In the genomic region with DNA sequence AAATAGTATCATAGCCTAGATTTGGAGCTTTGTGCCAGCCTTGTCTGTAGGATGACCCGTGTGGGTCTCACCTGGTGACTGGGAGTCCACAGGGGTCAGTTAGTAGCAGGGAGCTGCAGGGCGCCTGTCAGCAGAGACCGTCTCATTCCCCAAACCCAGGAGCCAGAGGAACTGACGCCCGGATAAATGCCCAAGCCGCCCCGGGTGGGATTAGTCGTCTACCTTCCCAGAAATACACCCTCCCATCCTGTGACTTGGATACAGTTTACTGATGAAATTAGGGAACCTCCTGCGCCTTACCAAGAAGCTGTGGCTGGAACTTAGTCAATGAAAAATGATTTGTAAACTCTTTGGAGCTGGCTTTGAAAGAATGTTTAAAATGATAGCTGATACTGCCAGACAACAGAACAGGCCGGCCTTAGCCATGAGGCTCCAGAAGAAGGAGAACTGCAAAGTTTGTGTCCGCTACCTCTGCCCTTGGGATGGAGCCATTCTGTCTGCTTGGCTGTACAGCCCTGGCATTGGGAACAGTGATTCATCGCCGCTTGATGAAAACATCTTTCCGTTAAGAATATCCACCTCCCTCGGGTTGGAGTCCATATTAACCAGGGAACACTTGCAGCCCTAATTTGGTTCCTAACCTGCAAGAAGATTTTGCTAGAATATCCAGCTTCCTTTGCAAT, we compare ENCODE assay signal across 10 cellular contexts. TPM values are rescaled to one million over a fixed set of nuclear protein-coding genes. Genes with fewer than 3 reads are reported as not detected.
A peak's percentile ranks its signal among the peaks of the same experiment; 100 is the strongest.
DNase-seq lines count a peak whose midpoint lies in the region; ATAC-seq and TF ChIP-seq lines count a peak whose summit lies in the region.
"Had no signal": no experiment of that assay in that cellular context is flagged by ENCODE, and none has a peak within 500 bp of the region (broad histone marks: within the 10 kb centered on the region; RNA-seq: fewer than 3 reads in every experiment).

No MANE protein-coding gene starts in this region.

- CTCF ChIA-PET in CD8-positive, alpha-beta T cell (lab: Charles Lee): interaction anchor here (1.2 kb wide), 1 partner anchor 20 kb away, joined by 3 read pairs; no protein-coding TSS in a partner anchor

- H3K79me1 ChIP-seq in mesendoderm (ENCODE audit: low read length): peaks cover 5% of the 10 kb centered on the region

- H3K4me1 Mint-ChIP-seq in CD8-positive, alpha-beta T cell (ENCODE audit: low read depth): peaks cover 66% of the 10 kb centered on the region

- no peak overlapping the region for H2BK15ac ChIP-seq in mesendoderm (replicated peaks; ENCODE audit: low read depth)

- no peaks in the 10 kb centered on the region for H3K27me3 ChIP-seq in CD8-positive, alpha-beta T cell (ENCODE audit: insufficient read depth, low read length)
- H3K27me3 ChIP-seq in right atrium auricular region: no peaks in the 10 kb centered on the region
- no peaks in the 10 kb centered on the region for H3K27me3 ChIP-seq in mesendoderm (ENCODE audit: insufficient read depth, low read length, poor library complexity)

- no peak overlapping the region for H4K8ac ChIP-seq in mesendoderm (ENCODE audit: low read depth, low read length)

- no peaks in the 10 kb centered on the region for H3K9me3 Mint-ChIP-seq in CD8-positive, alpha-beta T cell
- H3K9me3 Mint-ChIP-seq: memory B cell had no signal

- no peak overlapping the region for H3K27ac ChIP-seq in CD8-positive, alpha-beta T cell (ENCODE audit: low read depth, low read length)
- H3K27ac ChIP-seq in angular gyrus (ENCODE audit: low read depth, low read length) (peak overlapping the region; percentile 1), right atrium auricular region (peak overlapping the region; percentile 75 to 84), mesendoderm (ENCODE audit: low read depth, low read length) (no peak overlapping the region)

- no peaks in the 10 kb centered on the region for H3K27me3 Mint-ChIP-seq in CD8-positive, alpha-beta T cell (ENCODE audit: low read depth)
- H3K27me3 Mint-ChIP-seq: memory B cell had no signal

- ATAC-seq in CD8-positive, alpha-beta T cell: no peak

- H3K18ac ChIP-seq in mesendoderm (ENCODE audit: low read length): no peak overlapping the region

- POLR2A ChIA-PET in CD8-positive, alpha-beta T cell (lab: Charles Lee): interaction anchor here (0.8 to 1.4 kb wide), 2 partner anchors 12 to 29 kb away, joined by 3 to 5 read pairs; no protein-coding TSS in a partner anchor

- TF ChIP-seq CTCF in CD8-positive, alpha-beta T cell (IDR thresholded peaks at IDR 0.05): no peak
- TF ChIP-seq CTCF in right atrium auricular region (IDR thresholded peaks at IDR 0.05) (no peak), GM10266 (IDR thresholded peaks at IDR 0.05; ENCODE audit: control insufficient read depth, insufficient read depth, low read depth, missing control alignments) (no peak)

- no peak overlapping the region for H2BK5ac ChIP-seq in mesendoderm (ENCODE audit: low read length)

- no peak overlapping the region for H3K23ac ChIP-seq in mesendoderm (ENCODE audit: low read length)

- H3K4me3 ChIP-seq in CD8-positive, alpha-beta T cell (ENCODE audit: low read depth, low read length): no peak overlapping the region
- H3K4me3 ChIP-seq in right atrium auricular region (no peak overlapping the region), skeletal muscle cell (ENCODE audit: low read depth, low read length) (no peak overlapping the region), mesendoderm (ENCODE audit: low read length) (no peak overlapping the region)

- H3K4me3 Mint-ChIP-seq in CD8-positive, alpha-beta T cell: no peak overlapping the region
- H3K4me3 Mint-ChIP-seq: memory B cell had no signal

- no peak overlapping the region for H2AK5ac ChIP-seq in mesendoderm (ENCODE audit: low read length)

- no peak overlapping the region for H3K4ac ChIP-seq in mesendoderm (ENCODE audit: low read depth, low read length)

- no peak overlapping the region for H3K4me2 ChIP-seq in mesendoderm (ENCODE audit: low read length)

- intact Hi-C loops in CD8-positive, alpha-beta T cell (cut with DNase I, micrococcal nuclease): no loop called here

- no peaks in the 10 kb centered on the region for H3K9me3 ChIP-seq in CD8-positive, alpha-beta T cell (ENCODE audit: low read length)
- H3K9me3 ChIP-seq in right atrium auricular region: no peaks in the 10 kb centered on the region

- peaks cover 7% of the 10 kb centered on the region for H3K79me2 ChIP-seq in mesendoderm (ENCODE audit: control insufficient read depth, insufficient read depth, low read length)

- no peak overlapping the region for H3K9ac ChIP-seq in mesendoderm (ENCODE audit: low read length)

- H4K5ac ChIP-seq in mesendoderm (ENCODE audit: low read length): no peak overlapping the region

- peak overlapping the region; percentile 69 for H3K27ac Mint-ChIP-seq in CD8-positive, alpha-beta T cell
- H3K27ac Mint-ChIP-seq: memory B cell had no signal

- DNase-seq in CD8-positive, alpha-beta T cell: no peak
- DNase-seq in right atrium auricular region (ENCODE audit: low spot score): peak; percentile 87
- DNase-seq in skeletal muscle cell (ENCODE audit: low read depth): peak; percentile 32
- DNase-seq in OCI-M2 (lab: John Stamatoyannopoulos, UW; ENCODE audit: unreplicated experiment): no peak
- DNase-seq in GM10266 (ENCODE audit: extremely low spot score): no peak
- DNase-seq in MV-4-11 (lab: John Stamatoyannopoulos, UW): no peak
- DNase-seq in mesendoderm: no peak
- DNase-seq: DMS 273 treated with DMSO at 0.1 percent for 48 hours had no signal

- no peaks in the 10 kb centered on the region for H3K36me3 ChIP-seq in CD8-positive, alpha-beta T cell (ENCODE audit: insufficient read depth, low read length)
- no peaks in the 10 kb centered on the region for H3K36me3 ChIP-seq in right atrium auricular region
- H3K36me3 ChIP-seq in mesendoderm (ENCODE audit: control insufficient read depth, insufficient read depth, low read length): no peaks in the 10 kb centered on the region

- WGBS in mesendoderm (ENCODE audit: extremely low coverage, insufficient coverage, low lambda C conversion rate): no CpG with 5 or more reads among the region's 15 CpGs

- no peak overlapping the region for H2BK120ac ChIP-seq in mesendoderm (ENCODE audit: low read depth, low read length)

- peaks cover 20% of the 10 kb centered on the region for H3K36me3 Mint-ChIP-seq in CD8-positive, alpha-beta T cell

- H3K4me1 ChIP-seq in CD8-positive, alpha-beta T cell (ENCODE audit: insufficient read depth, low read length): peaks cover 33% of the 10 kb centered on the region
- peaks cover 0 to 60% of the 10 kb centered on the region in 2 donors for H3K4me1 ChIP-seq in right atrium auricular region
- no peaks in the 10 kb centered on the region for H3K4me1 ChIP-seq in mesendoderm (ENCODE audit: control insufficient read depth, low read depth, low read length)

- H3K56ac ChIP-seq in mesendoderm (ENCODE audit: low read length): no peak overlapping the region

RNA-seq across cellular contexts. Expression of a gene that starts 12.7 kb away (rescaled TPM):
- total RNA-seq in CD8-positive, alpha-beta T cell: 10 to 100 TPM; 65.8 to 69.8 TPM
- 10 to 100 TPM; 19.4 to 24.8 TPM for total RNA-seq in right atrium auricular region
- 4.5 TPM for polyA plus RNA-seq in mesendoderm (2013, experiment 1 of 2)
- polyA plus RNA-seq in mesendoderm (2013, experiment 2 of 2): 4.1 TPM

Comparison
In these comparisons a context has a peak if more than half of its experiments do, and no peak if none do; other contexts are left out.
1. DNase-seq: peak in right atrium auricular region (single experiment) and skeletal muscle cell (single experiment); none in CD8-positive, alpha-beta T cell (0 of 7), OCI-M2 (single experiment), GM10266 (single experiment), MV-4-11 (single experiment) and mesendoderm (single experiment).
2. H3K27ac ChIP-seq: peak in angular gyrus (single experiment) and right atrium auricular region (2 of 2); none in CD8-positive, alpha-beta T cell (single experiment) and mesendoderm (single experiment).